1 cellular context compared by ENCODE assay signal in the genomic region with DNA sequence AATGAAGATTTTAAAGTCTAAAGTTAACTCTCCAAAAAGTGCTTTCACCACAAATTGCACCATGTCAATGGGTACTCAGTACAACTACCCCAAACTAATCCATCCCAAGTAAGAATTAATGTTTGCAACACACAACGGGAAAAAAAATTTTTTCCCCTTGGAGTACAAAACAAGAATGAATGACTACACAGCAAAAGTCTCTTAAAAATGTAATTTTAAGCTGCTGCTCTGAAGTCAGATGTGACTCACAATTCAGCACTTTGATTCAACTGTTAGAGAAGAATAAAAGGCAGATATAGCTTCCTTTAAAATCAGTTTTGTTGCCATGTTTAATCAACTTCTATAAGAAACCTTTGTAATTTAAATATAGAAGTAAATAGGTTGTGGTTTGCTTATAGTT.
TF ChIP-seq lines count a peak whose summit lies in the region.

No MANE protein-coding gene starts in this region.

TF ChIP-seq in IMR-90, 13 proteins besides CTCF, POLR2A, EP300 and RAD21:
- TF ChIP-seq CEBPB (IDR thresholded peaks at IDR 0.05; ENCODE audit: low read depth, low read length) (peak; percentile 23; the same call in 1 of the 2 replicates), FOS (IDR thresholded peaks at IDR 0.05; ENCODE audit: low read depth, low read length) (peak; percentile 23; the same call in 1 of the 2 replicates), SMC3 (IDR thresholded peaks at IDR 0.05; ENCODE audit: low read depth, low read length) (no peak), MAZ (IDR thresholded peaks at IDR 0.05; ENCODE audit: borderline replicate concordance, low read depth, low read length) (no peak)
